ENCODE assay signal across 17 cellular contexts in the genomic region with DNA sequence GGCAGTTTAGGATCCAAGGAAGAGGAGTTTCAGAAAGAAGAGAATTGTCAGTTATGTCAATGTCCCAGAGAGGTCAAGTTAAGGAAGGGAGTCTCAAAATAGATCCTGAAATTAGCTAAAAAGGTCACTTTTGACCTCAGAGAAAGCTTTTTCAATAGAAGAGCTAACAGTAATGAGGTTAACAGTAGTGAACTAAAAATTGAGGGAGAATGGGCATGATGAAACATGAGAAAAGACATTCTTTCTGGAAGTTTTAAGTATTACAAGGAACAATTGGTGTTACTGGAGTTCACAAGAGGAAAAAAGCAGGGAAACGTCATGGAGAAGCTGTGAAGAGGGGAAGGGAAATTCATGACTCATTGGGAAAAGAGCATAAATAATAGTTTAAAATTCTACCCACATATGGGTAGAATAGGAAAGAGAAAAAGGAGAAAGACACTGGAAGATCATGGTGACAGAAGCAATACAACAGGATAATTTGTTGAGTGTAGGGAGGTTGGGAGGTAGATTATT.
DNase-seq lines count a peak whose midpoint lies in the region; ATAC-seq and TF ChIP-seq lines count a peak whose summit lies in the region.
"Had no signal": no experiment of that assay in that cellular context is flagged by ENCODE, and none has a peak within 500 bp of the region (broad histone marks: within the 10 kb centered on the region; RNA-seq: fewer than 3 reads in every experiment).

No MANE protein-coding gene starts in this region.

- no peak overlapping the region for H3K4me2 ChIP-seq in neuronal stem cell (ENCODE audit: insufficient read depth, low read length, poor library complexity, severe bottlenecking)
- H3K4me2 ChIP-seq in GM23338, result no peak overlapping the region

- no peak overlapping the region for H3K4me3 Mint-ChIP-seq in activated T-helper 1 cell treated with anti-CD3 and anti-CD28 coated beads, Interleukin-12 subunit alpha, Interleukin-12 subunit beta, Interleukin-2, Interleukin-4 antibody, amounts not matched to agents 30 ng/mL and 10 ng/mL and 1 ng/mL, durations not matched to agents 14 hours and 24 hours and 36 hours
- H3K4me3 Mint-ChIP-seq in GM23338, result no peak overlapping the region

- no peak for ATAC-seq in GM23338

- H3K4me3 ChIP-seq in fibroblast of mammary gland (ENCODE audit: control insufficient read depth, low read depth, low read length) (no peak overlapping the region), neuronal stem cell (ENCODE audit: low read length in 2 of 2) (no peak overlapping the region), GM23338 (no peak overlapping the region), esophagus squamous epithelium (no peak overlapping the region)

- H3K9me3 ChIP-seq in neuronal stem cell (replicated peaks in 1 of 2; ENCODE audit: control insufficient read depth in 2 of 2, insufficient read depth in 1 of 2, low read depth in 1 of 2, low read length in 2 of 2), result no peaks in the 10 kb centered on the region
- no peaks in the 10 kb centered on the region for H3K9me3 ChIP-seq in esophagus squamous epithelium
- H3K9me3 ChIP-seq: Caco-2 had no signal

- H3F3A ChIP-seq in GM23338 (replicated peaks; ENCODE audit: low read depth), result no peaks in the 10 kb centered on the region

- no peaks in the 10 kb centered on the region for H3K4me1 Mint-ChIP-seq in activated T-helper 1 cell treated with anti-CD3 and anti-CD28 coated beads, Interleukin-12 subunit alpha, Interleukin-12 subunit beta, Interleukin-2, Interleukin-4 antibody, amounts not matched to agents 30 ng/mL and 10 ng/mL and 1 ng/mL, durations not matched to agents 14 hours and 24 hours and 36 hours (ENCODE audit: low read depth)
- peaks cover 5% of the 10 kb centered on the region; the same call in 2 of the 3 replicates for H3K4me1 Mint-ChIP-seq in GM23338

- DNase-seq in COLO829 (ENCODE audit: low spot score) (peak; percentile 62), SK-MEL-5 (ENCODE audit: low read depth, low spot score) (peak; percentile 97), fibroblast of mammary gland (ENCODE audit: low read depth) (peak; percentile 42), neuronal stem cell (ENCODE audit: low spot score) (no peak), GM23338 (ENCODE audit: low spot score) (no peak), esophagus squamous epithelium (lab: John Stamatoyannopoulos, UW) (no peak)
- DNase-seq in activated T-helper 1 cell treated with anti-CD3 and anti-CD28 coated beads, Interleukin-12 subunit alpha, Interleukin-12 subunit beta, Interleukin-2, Interleukin-4 antibody, amounts not matched to agents 30 ng/mL and 10 ng/mL and 1 ng/mL, durations not matched to agents 14 hours and 24 hours and 36 hours (ENCODE audit: low spot score), result no peak
- DNase-seq: Caco-2, DMS153, Karpas-422, MM.1S, NCI-H1105, NCI-H1694, NCI-H2107, NCI-H526 treated with DMSO at 0.1 percent for 48 hours, SHP77 had no signal

- H2BK15ac ChIP-seq in neuronal stem cell (ENCODE audit: low read length), result no peak overlapping the region

- no peak overlapping the region for H2BK12ac ChIP-seq in neuronal stem cell (ENCODE audit: low read length)

- in situ Hi-C loops in SK-MEL-5 (cut with HindIII; ENCODE audit: low pct_unique_long_range_greater_than_20kb, low sequenced_read_pairs), result no loop called here

- H3K27ac ChIP-seq in neuronal stem cell (replicated peaks; ENCODE audit: low read length), result no peak overlapping the region
- H3K27ac ChIP-seq in GM23338 (ENCODE audit: low read depth), result no peak overlapping the region
- H3K27ac ChIP-seq in esophagus squamous epithelium, result no peak overlapping the region
- H3K27ac ChIP-seq: C4-2B had no signal

- H3K9ac ChIP-seq in neuronal stem cell (ENCODE audit: low read depth, low read length, poor library complexity), result no peak overlapping the region

- no peak overlapping the region for H2BK5ac ChIP-seq in neuronal stem cell (ENCODE audit: low read length)

- intact Hi-C loops in activated T-helper 1 cell treated with anti-CD3 and anti-CD28 coated beads, Interleukin-12 subunit alpha, Interleukin-12 subunit beta, Interleukin-2, Interleukin-4 antibody, amounts not matched to agents 30 ng/mL and 10 ng/mL and 1 ng/mL, durations not matched to agents 14 hours and 24 hours and 36 hours (cut with micrococcal nuclease), result no loop called here
- intact Hi-C loops in esophagus squamous epithelium (cut with DNase I), result no loop called here

- no peak overlapping the region for H2AK5ac ChIP-seq in neuronal stem cell (ENCODE audit: low read depth, low read length)

- H2BK120ac ChIP-seq in neuronal stem cell (ENCODE audit: low read depth, low read length), result no peak overlapping the region

- no peak for TF ChIP-seq POLR2A in esophagus squamous epithelium (IDR thresholded peaks at IDR 0.05)

- H3K4ac ChIP-seq in neuronal stem cell (ENCODE audit: low read length), result no peak overlapping the region

- H3K18ac ChIP-seq in neuronal stem cell (ENCODE audit: low read length), result no peak overlapping the region

- H4K20me1 ChIP-seq in GM23338 (replicated peaks; ENCODE audit: insufficient read depth), result no peaks in the 10 kb centered on the region

- no peaks in the 10 kb centered on the region for H3K27me3 Mint-ChIP-seq in activated T-helper 1 cell treated with anti-CD3 and anti-CD28 coated beads, Interleukin-12 subunit alpha, Interleukin-12 subunit beta, Interleukin-2, Interleukin-4 antibody, amounts not matched to agents 30 ng/mL and 10 ng/mL and 1 ng/mL, durations not matched to agents 14 hours and 24 hours and 36 hours (ENCODE audit: insufficient read depth)
- H3K27me3 Mint-ChIP-seq in GM23338 (ENCODE audit: insufficient read depth, low read depth, poor library complexity), result peaks cover 6% of the 10 kb centered on the region

- H3K79me2 ChIP-seq in GM23338 (replicated peaks; ENCODE audit: insufficient read depth), result no peaks in the 10 kb centered on the region

- H3K4me1 ChIP-seq in neuronal stem cell (ENCODE audit: control insufficient read depth in 2 of 2, insufficient read depth in 1 of 2, low read depth in 1 of 2, low read length in 2 of 2) (peaks cover 0 to 2% of the 10 kb centered on the region in 2 donors), GM23338 (ENCODE audit: insufficient read depth) (no peaks in the 10 kb centered on the region), esophagus squamous epithelium (no peaks in the 10 kb centered on the region)
- H3K4me1 ChIP-seq: Caco-2 had no signal

- no peak overlapping the region for H4K91ac ChIP-seq in neuronal stem cell (ENCODE audit: low read depth, low read length, poor library complexity)

- H3K36me3 ChIP-seq in neuronal stem cell (replicated peaks in 1 of 2; ENCODE audit: control insufficient read depth in 2 of 2, insufficient read depth in 2 of 2, low read length in 2 of 2) (no peaks in the 10 kb centered on the region), GM23338 (ENCODE audit: insufficient read depth) (no peaks in the 10 kb centered on the region), esophagus squamous epithelium (no peaks in the 10 kb centered on the region)

- no CpG with 5 or more reads among the region's 1 CpG for WGBS in neuronal stem cell (ENCODE audit: extremely low coverage in 2 of 2, insufficient read length in 2 of 2, insufficient replicate concordance in 1 of 2), 2 donors
- 15 to 35% methylated on average over 1 of the region's 1 CpG for WGBS in esophagus squamous epithelium, 2 donors

- H3K9me3 Mint-ChIP-seq in activated T-helper 1 cell treated with anti-CD3 and anti-CD28 coated beads, Interleukin-12 subunit alpha, Interleukin-12 subunit beta, Interleukin-2, Interleukin-4 antibody, amounts not matched to agents 30 ng/mL and 10 ng/mL and 1 ng/mL, durations not matched to agents 14 hours and 24 hours and 36 hours, result no peaks in the 10 kb centered on the region
- no peaks in the 10 kb centered on the region; the same call in 1 of the 3 replicates for H3K9me3 Mint-ChIP-seq in GM23338

- H3K36me3 Mint-ChIP-seq in activated T-helper 1 cell treated with anti-CD3 and anti-CD28 coated beads, Interleukin-12 subunit alpha, Interleukin-12 subunit beta, Interleukin-2, Interleukin-4 antibody, amounts not matched to agents 30 ng/mL and 10 ng/mL and 1 ng/mL, durations not matched to agents 14 hours and 24 hours and 36 hours (ENCODE audit: low read depth), result no peaks in the 10 kb centered on the region
- no peaks in the 10 kb centered on the region for H3K36me3 Mint-ChIP-seq in GM23338 (ENCODE audit: low read depth)

- no peaks in the 10 kb centered on the region; the same call in 1 of the 2 replicates for H3K9me2 ChIP-seq in GM23338 (ENCODE audit: insufficient read depth)

- TF ChIP-seq CTCF in fibroblast of mammary gland (conservative IDR thresholded peaks at IDR 0.05; ENCODE audit: control insufficient read depth, insufficient read depth, low read depth, low read length), result no peak
- TF ChIP-seq CTCF in GM23338 (conservative IDR thresholded peaks at IDR 0.05; ENCODE audit: low read depth in 2 of 2), result no peak
- no peak for TF ChIP-seq CTCF in esophagus squamous epithelium (IDR thresholded peaks at IDR 0.05)

- no peak overlapping the region for H3K23ac ChIP-seq in neuronal stem cell (ENCODE audit: low read depth, low read length, poor library complexity)

- no peaks in the 10 kb centered on the region for H3K79me1 ChIP-seq in neuronal stem cell (ENCODE audit: low read depth, low read length)

- H3K27ac Mint-ChIP-seq in activated T-helper 1 cell treated with anti-CD3 and anti-CD28 coated beads, Interleukin-12 subunit alpha, Interleukin-12 subunit beta, Interleukin-2, Interleukin-4 antibody, amounts not matched to agents 30 ng/mL and 10 ng/mL and 1 ng/mL, durations not matched to agents 14 hours and 24 hours and 36 hours, result no peak overlapping the region
- H3K27ac Mint-ChIP-seq in GM23338, result no peak overlapping the region

- H4K8ac ChIP-seq in neuronal stem cell (ENCODE audit: low read depth, low read length), result no peak overlapping the region

- H3K27me3 ChIP-seq in neuronal stem cell (ENCODE audit: control insufficient read depth in 3 of 3, insufficient read depth in 3 of 3, low read depth in 1 of 3, low read length in 3 of 3) (no peaks in the 10 kb centered on the region), GM23338 (ENCODE audit: insufficient read depth) (no peaks in the 10 kb centered on the region), esophagus squamous epithelium (no peaks in the 10 kb centered on the region)

- peak overlapping the region; percentile 41 for H2AFZ ChIP-seq in neuronal stem cell (ENCODE audit: low read length)
- H2AFZ ChIP-seq in GM23338, result no peak overlapping the region

- H3K14ac ChIP-seq in neuronal stem cell (ENCODE audit: low read length), result no peak overlapping the region

TF ChIP-seq in GM23338, 12 proteins besides CTCF, POLR2A, EP300 and RAD21 (continues in another document):
- TF ChIP-seq STAT1 (IDR thresholded peaks at IDR 0.05; ENCODE audit: unreplicated experiment) (no peak), JUNB (IDR thresholded peaks at IDR 0.05; ENCODE audit: unreplicated experiment) (no peak), EZH2 (IDR thresholded peaks at IDR 0.05; ENCODE audit: low read depth, unreplicated experiment) (no peak)

Comparison
In these comparisons a context has a peak if more than half of its experiments do, and no peak if none do; other contexts are left out.
1. DNase-seq: peak in COLO829 (single experiment), SK-MEL-5 (single experiment) and fibroblast of mammary gland (single experiment); none in neuronal stem cell (single experiment), activated T-helper 1 cell treated with anti-CD3 and anti-CD28 coated beads, Interleukin-12 subunit alpha, Interleukin-12 subunit beta, Interleukin-2, Interleukin-4 antibody, amounts not matched to agents 30 ng/mL and 10 ng/mL and 1 ng/mL, durations not matched to agents 14 hours and 24 hours and 36 hours (single experiment), GM23338 (single experiment) and esophagus squamous epithelium (single experiment).